Comparison of ENCODE assay signal across 14 cellular contexts in the genomic region with DNA sequence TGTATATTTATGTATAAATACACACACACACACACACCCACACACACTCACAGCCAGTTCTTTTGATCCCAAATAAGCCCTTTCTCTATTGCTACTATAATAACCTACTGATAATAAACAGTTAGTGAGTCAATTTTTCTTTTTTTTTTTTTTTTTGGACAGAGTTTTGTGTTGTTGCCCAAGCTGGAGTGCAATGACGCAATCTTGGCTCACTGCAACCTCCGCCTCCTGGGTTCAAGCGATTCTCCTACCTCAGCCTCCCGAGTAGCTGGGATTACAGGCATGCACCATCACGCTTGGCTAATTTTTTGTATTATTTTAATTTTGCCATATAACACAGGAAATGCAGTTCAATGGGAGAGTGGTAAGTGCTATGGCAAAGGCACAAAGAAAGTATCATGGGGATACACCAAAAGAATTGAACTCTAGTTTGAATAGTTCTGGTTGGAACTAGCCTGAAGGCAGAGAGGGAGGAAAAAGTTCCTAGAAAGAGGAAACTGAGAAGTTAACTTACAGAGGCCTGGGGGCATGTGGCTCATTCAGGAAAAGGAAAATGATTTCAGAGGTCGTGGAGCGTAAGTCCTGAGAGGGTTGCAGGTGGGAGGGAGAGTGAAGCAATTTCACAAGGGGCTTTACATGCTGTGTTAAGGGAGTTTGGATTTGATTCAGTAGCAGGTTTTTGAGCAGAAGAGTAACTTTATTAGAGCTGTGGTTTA. TPM values are rescaled to one million over a fixed set of nuclear protein-coding genes. Genes with fewer than 3 reads are reported as not detected.
"Had no signal": no experiment of that assay in that cellular context is flagged by ENCODE, and none has a peak within 500 bp of the region (broad histone marks: within the 10 kb centered on the region; RNA-seq: fewer than 3 reads in every experiment).

No MANE protein-coding gene starts in this region.

- H3K27ac ChIP-seq: brain microvascular endothelial cell, dorsolateral prefrontal cortex, esophagus muscularis mucosa, neutrophil had no signal

- H3K4me3 ChIP-seq: dorsolateral prefrontal cortex, esophagus muscularis mucosa had no signal

- H3K9me3 ChIP-seq: esophagus muscularis mucosa, neutrophil had no signal

- H3K36me3 ChIP-seq: brain microvascular endothelial cell, esophagus muscularis mucosa, neutrophil had no signal

- H3K4me1 ChIP-seq: esophagus muscularis mucosa had no signal

- ATAC-seq: left colon; naive thymus-derived CD4-positive, alpha-beta T cell; sciatic nerve; T-helper 17 cell had no signal

- DNase-seq: activated effector memory CD4-positive, alpha-beta T cell treated with Interleukin-2 at 50 U/mL for 16 hours; brain microvascular endothelial cell; dorsolateral prefrontal cortex; foreskin fibroblast; immature natural killer cell; left colon; mammary epithelial cell; naive thymus-derived CD4-positive, alpha-beta T cell; posterior cingulate gyrus; stimulated activated CD8-positive, alpha-beta memory T cell treated with anti-CD3 and anti-CD28 coated beads, Interleukin-4, amount 100 ng/mL, for 48 hours; T-helper 17 cell had no signal

- H3K27me3 ChIP-seq: brain microvascular endothelial cell, esophagus muscularis mucosa, neutrophil had no signal

RNA-seq across cellular contexts. Expression of a gene that starts 44.4 kb away (rescaled TPM):
- polyA plus RNA-seq: naive thymus-derived CD4-positive, alpha-beta T cell had no signal
